In the genomic region with DNA sequence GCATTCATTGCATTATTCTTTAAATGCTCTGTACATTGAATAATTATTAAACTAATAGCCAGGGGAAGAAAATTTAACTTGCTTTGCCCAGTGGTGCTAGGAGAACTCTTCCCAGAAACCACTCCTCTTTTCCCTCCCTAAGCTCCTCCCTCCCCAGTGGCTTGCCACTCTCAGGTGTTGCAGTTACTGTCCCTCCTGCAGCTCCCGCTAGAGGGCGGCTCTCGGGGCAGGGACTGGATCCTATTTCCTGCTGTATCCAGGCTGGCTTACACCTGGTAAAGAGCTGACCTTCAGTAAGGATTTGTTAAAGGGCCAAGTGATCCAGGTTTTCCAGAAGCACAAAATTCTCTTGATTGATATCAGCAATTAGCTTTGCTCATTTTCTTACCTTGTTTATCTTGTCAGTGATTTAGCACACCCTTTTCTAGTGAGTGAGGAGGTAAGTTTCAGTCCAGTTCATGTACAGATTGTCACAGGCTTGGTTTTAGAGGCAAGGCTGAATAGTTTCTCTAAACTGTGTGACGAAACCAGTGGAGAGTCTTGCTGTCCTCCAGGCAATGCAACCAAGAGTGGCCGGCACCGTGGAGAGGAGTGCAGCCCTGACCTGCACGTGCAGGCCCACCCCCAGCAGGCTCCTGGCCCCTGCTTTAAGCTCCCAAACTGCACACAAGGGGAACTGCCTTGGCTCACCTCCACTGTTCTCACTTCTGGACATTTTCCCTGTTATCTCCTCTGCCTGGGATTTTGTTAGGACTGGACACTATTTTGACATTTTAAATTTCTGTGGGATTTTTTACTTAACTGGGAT, we compare ENCODE assay signal across 8 cellular contexts.
A peak's percentile ranks its signal among the peaks of the same experiment; 100 is the strongest.
DNase-seq lines count a peak whose midpoint lies in the region; TF ChIP-seq lines count a peak whose summit lies in the region.

No MANE protein-coding gene starts in this region.

- in situ Hi-C loops in GM23248 (cut with MboI), result no loop called here

- no peak overlapping the region for H3K4me3 ChIP-seq in GM23248
- H3K4me3 ChIP-seq in Loucy (ENCODE audit: low read length, poor library complexity, severe bottlenecking), result no peak overlapping the region
- H3K4me3 ChIP-seq in fibroblast of lung (replicated peaks in 1 of 4; ENCODE audit: control extremely low read depth in 1 of 4, insufficient read depth in 1 of 4, low read depth in 3 of 4, low read length in 4 of 4), result no peak overlapping the region

- peaks cover 40% of the 10 kb centered on the region for H3K4me1 ChIP-seq in GM23248 (ENCODE audit: insufficient read depth)
- H3K4me1 ChIP-seq in Loucy (ENCODE audit: insufficient read depth, low read length, poor library complexity, severe bottlenecking), result no peaks in the 10 kb centered on the region
- no peaks in the 10 kb centered on the region for H3K4me1 ChIP-seq in fibroblast of lung (ENCODE audit: control insufficient read depth, extremely low read depth, insufficient read depth, low read length)

- DNase-seq in SIG-M5 treated with dmso at 0.1 percent for 504 hours (lab: John Stamatoyannopoulos, UW; ENCODE audit: unreplicated experiment), result peak; percentile 24
- no peak for DNase-seq in SIG-M5 (lab: John Stamatoyannopoulos, UW)
- peak; percentile 38 for DNase-seq in GM23248
- DNase-seq in SK-N-DZ (ENCODE audit: low spot score), result peak; percentile 60
- peak in 1 of 2 donors; percentile 39 for DNase-seq in fibroblast of lung (ENCODE audit: low read depth in 2 of 2)
- DNase-seq in renal cortical epithelial cell (ENCODE audit: low read depth), result peak; percentile 68
- no peak for DNase-seq in T-helper 9 cell

- H2AFZ ChIP-seq in GM23248 (no peak overlapping the region), Loucy (ENCODE audit: low read length) (no peak overlapping the region), fibroblast of lung (ENCODE audit: low read length) (no peak overlapping the region)

- peak; percentile 89 for TF ChIP-seq CTCF in Loucy (conservative IDR thresholded peaks at IDR 0.05; ENCODE audit: low read length)
- peak; percentile 15 to 38 for TF ChIP-seq CTCF in fibroblast of lung (conservative IDR thresholded peaks at IDR 0.05 in 1 of 2, IDR thresholded peaks at IDR 0.05 in 1 of 2; ENCODE audit: low read depth in 1 of 2, low read length in 2 of 2)

- peaks cover 30% of the 10 kb centered on the region for H3F3A ChIP-seq in GM23248 (ENCODE audit: insufficient read depth)
- no peaks in the 10 kb centered on the region for H3F3A ChIP-seq in Loucy (ENCODE audit: low read depth)

- H3K4me2 ChIP-seq in GM23248 (ENCODE audit: unreplicated experiment) (no peak overlapping the region), Loucy (ENCODE audit: low read depth, low read length, poor library complexity, severe bottlenecking) (no peak overlapping the region), fibroblast of lung (ENCODE audit: extremely low read depth, insufficient read depth, low read length) (no peak overlapping the region)

- H3K79me2 ChIP-seq in GM23248 (ENCODE audit: insufficient read depth) (peaks cover 9% of the 10 kb centered on the region), Loucy (ENCODE audit: insufficient read depth, low read length) (no peaks in the 10 kb centered on the region), fibroblast of lung (ENCODE audit: control insufficient read depth, insufficient read depth, low read length) (no peaks in the 10 kb centered on the region)

- H3K9me3 ChIP-seq in GM23248 (ENCODE audit: low read depth), result no peaks in the 10 kb centered on the region
- no peaks in the 10 kb centered on the region for H3K9me3 ChIP-seq in Loucy (ENCODE audit: insufficient read depth, low read depth, low read length)
- H3K9me3 ChIP-seq in fibroblast of lung (ENCODE audit: control insufficient read depth, insufficient read depth, low read depth, low read length), result no peaks in the 10 kb centered on the region

- no peaks in the 10 kb centered on the region for H3K36me3 ChIP-seq in GM23248 (ENCODE audit: low read depth)
- H3K36me3 ChIP-seq in Loucy (ENCODE audit: insufficient read depth, low read length), result no peaks in the 10 kb centered on the region
- no peaks in the 10 kb centered on the region for H3K36me3 ChIP-seq in fibroblast of lung (ENCODE audit: control insufficient read depth, insufficient read depth, low read length)

- no peaks in the 10 kb centered on the region; the same call in 1 of the 2 replicates for H3K9me2 ChIP-seq in GM23248 (ENCODE audit: insufficient read depth)
- H3K9me2 ChIP-seq in Loucy (replicated peaks; ENCODE audit: low read depth, low read length), result no peaks in the 10 kb centered on the region

- no peaks in the 10 kb centered on the region for H3K27me3 ChIP-seq in GM23248 (replicated peaks; ENCODE audit: insufficient read depth)
- no peaks in the 10 kb centered on the region for H3K27me3 ChIP-seq in Loucy (ENCODE audit: insufficient read depth, low read length, poor library complexity, severe bottlenecking)
- H3K27me3 ChIP-seq in fibroblast of lung (ENCODE audit: control insufficient read depth, insufficient read depth, low read length), result no peaks in the 10 kb centered on the region

- H3K9ac ChIP-seq in GM23248 (no peak overlapping the region), Loucy (ENCODE audit: low read depth, low read length, poor library complexity, severe bottlenecking) (no peak overlapping the region), fibroblast of lung (ENCODE audit: insufficient read depth, low read length) (no peak overlapping the region)

- H3K27ac ChIP-seq in GM23248 (no peak overlapping the region), fibroblast of lung (ENCODE audit: insufficient read depth, low read length) (no peak overlapping the region)

- H4K20me1 ChIP-seq in GM23248 (ENCODE audit: insufficient read depth), result no peaks in the 10 kb centered on the region
- no peaks in the 10 kb centered on the region for H4K20me1 ChIP-seq in Loucy (ENCODE audit: insufficient read depth, low read length, poor library complexity, severe bottlenecking)
- H4K20me1 ChIP-seq in fibroblast of lung (ENCODE audit: control insufficient read depth, extremely low read depth, insufficient read depth, low read length), result no peaks in the 10 kb centered on the region

- WGBS in GM23248 (ENCODE audit: low coverage in 1 of 2, low lambda C conversion rate in 2 of 2, missing lambda C conversion rate in 2 of 2), 2 experiments, result 86% methylated on average over 7 of the region's 7 CpGs

Comparison
In these comparisons a context has a peak if more than half of its experiments do, and no peak if none do; other contexts are left out.
1. DNase-seq: peak in SIG-M5 treated with dmso at 0.1 percent for 504 hours (single experiment), GM23248 (single experiment), SK-N-DZ (single experiment) and renal cortical epithelial cell (single experiment); none in SIG-M5 (single experiment) and T-helper 9 cell (single experiment).